23 cellular contexts compared by ENCODE assay signal in genomic region chr2:202142540-202142939, GRCh38.
"Had no signal": no experiment of that assay in that cellular context is flagged by ENCODE, and none has a peak within 500 bp of the region (broad histone marks: within the 10 kb centered on the region; RNA-seq: fewer than 3 reads in every experiment).

No MANE protein-coding gene starts in this region.

- DNase-seq: KBM-7, MG63, NCI-H1092, NCI-H1105 treated with DMSO at 0.1 percent for 48 hours, NCI-H1417 treated with DMSO at 0.1 percent for 48 hours, NCI-H146, NCI-H1694 treated with DMSO at 0.1 percent for 48 hours, NCI-H1930, NCI-H2081, NCI-H2107, NCI-H2227 treated with DMSO at 0.1 percent for 48 hours, NCI-H446, NCI-H510A, NCI-H524 treated with DMSO at 0.1 percent for 48 hours, NCI-H69, NCI-H774, Right ventricle myocardium superior, RPMI8226, SIG-M5 had no signal

- FAIRE-seq: HepG2, RCC 7860 had no signal

- H3K36me3 ChIP-seq: MG63, SJSA1 had no signal

- H3K4me3 ChIP-seq: MG63, SJSA1, SK-N-MC had no signal

- H3K27me3 ChIP-seq: MG63, SJSA1 had no signal

- ATAC-seq: HepG2 had no signal

- H3K9me3 ChIP-seq: MG63, SJSA1 had no signal

- H3K27ac ChIP-seq: SJSA1, SK-N-MC had no signal
